Comparison of ENCODE assay signal across 8 cellular contexts in the genomic region with DNA sequence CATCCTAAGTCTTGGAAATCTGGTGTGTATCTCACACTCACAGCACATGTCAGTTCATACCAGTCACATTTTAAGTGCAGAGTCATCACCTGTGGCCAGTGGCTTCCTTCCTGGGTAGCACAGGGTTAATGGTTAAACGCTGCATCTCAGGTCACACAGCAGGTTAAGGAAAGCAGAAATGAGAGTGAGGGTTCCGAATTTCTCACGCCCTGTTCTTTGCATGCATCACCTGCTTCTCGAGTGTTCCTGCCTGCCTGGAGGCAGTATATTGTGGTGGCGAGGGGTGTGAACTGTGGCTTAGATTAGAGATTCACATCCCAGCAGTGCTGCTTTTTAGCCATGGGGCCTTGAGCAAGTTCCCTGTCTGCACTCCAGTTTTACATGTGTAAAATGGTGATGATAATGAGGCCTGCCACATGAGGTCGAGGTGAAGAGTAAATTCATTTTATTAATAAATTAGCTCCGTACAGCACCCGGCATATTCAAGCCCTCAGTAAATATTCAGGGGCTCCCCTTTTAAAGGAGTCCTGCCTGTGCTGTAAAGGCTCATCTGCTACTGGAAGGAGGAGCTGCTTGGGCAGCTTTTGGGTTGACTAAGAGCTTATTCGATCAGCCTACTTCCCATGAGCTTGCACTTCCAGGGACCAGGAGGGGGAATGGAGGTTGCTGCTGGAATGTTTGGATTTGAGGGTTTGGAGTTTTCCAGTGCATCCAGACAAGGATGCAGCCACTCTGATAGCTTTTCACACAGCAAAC.
A peak's percentile ranks its signal among the peaks of the same experiment; 100 is the strongest.
DNase-seq lines count a peak whose midpoint lies in the region; ATAC-seq and TF ChIP-seq lines count a peak whose summit lies in the region.

No MANE protein-coding gene starts in this region.

- H3K27me3 Mint-ChIP-seq in immature natural killer cell (ENCODE audit: low read depth in 3 of 3), result peaks cover 0 to 4% (median 3%) of the 10 kb centered on the region in 3 donors
- no peaks in the 10 kb centered on the region for H3K27me3 Mint-ChIP-seq in Caco-2 (ENCODE audit: insufficient read depth, unreplicated experiment)

- 71% methylated on average over 9 of the region's 9 CpGs for WGBS in smooth muscle cell (ENCODE audit: low lambda C conversion rate)

- peak overlapping the region; percentile 96 to 99 (median 96) for H3K27ac Mint-ChIP-seq in immature natural killer cell
- H3K27ac Mint-ChIP-seq in Caco-2 (ENCODE audit: unreplicated experiment), result no peak overlapping the region

- H3K4me1 ChIP-seq in smooth muscle cell (ENCODE audit: low read depth), result no peaks in the 10 kb centered on the region
- H3K4me1 ChIP-seq in Caco-2, result peaks cover 11% of the 10 kb centered on the region; the same call in 1 of the 2 replicates

- DNase-seq in immature natural killer cell (peak; percentile 57 to 69 (median 68)), dedifferentiated amniotic fluid mesenchymal stem cell (ENCODE audit: extremely low spot score) (no peak), smooth muscle cell (lab: John Stamatoyannopoulos, UW; ENCODE audit: unreplicated experiment) (no peak), GF-D8 (lab: John Stamatoyannopoulos, UW) (no peak), Caco-2 (no peak)

- H3K36me3 ChIP-seq in smooth muscle cell (ENCODE audit: low read depth), result no peaks in the 10 kb centered on the region
- no peaks in the 10 kb centered on the region; the same call in 1 of the 2 replicates for H3K36me3 ChIP-seq in Caco-2 (ENCODE audit: control insufficient read depth, insufficient read depth, low read length)

- H3K79me2 ChIP-seq in smooth muscle cell (ENCODE audit: low read depth), result no peaks in the 10 kb centered on the region

- TF ChIP-seq CTCF in smooth muscle cell (IDR thresholded peaks at IDR 0.05; ENCODE audit: borderline replicate concordance, insufficient read depth, poor library complexity, severe bottlenecking) (no peak), Caco-2 (IDR thresholded peaks at IDR 0.05; ENCODE audit: insufficient read depth in 1 of 2, low read depth in 1 of 2, low read length in 1 of 2, severe bottlenecking in 1 of 2, unreplicated experiment in 1 of 2) (no peak)

- H3K9me3 Mint-ChIP-seq in immature natural killer cell (no peaks in the 10 kb centered on the region), Caco-2 (ENCODE audit: unreplicated experiment) (no peaks in the 10 kb centered on the region)

- H3K4me3 ChIP-seq in smooth muscle cell (no peak overlapping the region), Caco-2 (ENCODE audit: low read depth, low read length) (no peak overlapping the region)

- no TSS peak for BruUV-seq in Caco-2 (replicated peaks; lab: Mats Ljungman, UMichigan)

- no peaks in the 10 kb centered on the region for H4K20me1 ChIP-seq in smooth muscle cell (ENCODE audit: low read depth)

- H3K27me3 ChIP-seq in smooth muscle cell (ENCODE audit: low read depth) (no peaks in the 10 kb centered on the region), Caco-2 (replicated peaks; ENCODE audit: control insufficient read depth, insufficient read depth, low read length) (no peaks in the 10 kb centered on the region)

- H3K4me2 ChIP-seq in smooth muscle cell, result no peak overlapping the region

- H3F3A ChIP-seq in smooth muscle cell (ENCODE audit: low read depth), result no peaks in the 10 kb centered on the region

- H3K4me3 Mint-ChIP-seq in immature natural killer cell (peak overlapping the region; percentile 62 to 79 (median 73)), Caco-2 (ENCODE audit: unreplicated experiment) (no peak overlapping the region)

- H3K9me3 ChIP-seq in smooth muscle cell (replicated peaks; ENCODE audit: low read depth), result no peaks in the 10 kb centered on the region
- no peaks in the 10 kb centered on the region for H3K9me3 ChIP-seq in Caco-2

- H3K36me3 Mint-ChIP-seq in immature natural killer cell (peaks cover 15 to 40% (median 18%) of the 10 kb centered on the region in 3 donors), Caco-2 (ENCODE audit: insufficient read depth, unreplicated experiment) (no peaks in the 10 kb centered on the region)

- POLR2A ChIA-PET in Caco-2 (lab: Charles Lee), result interaction anchor here (0.6 kb wide), 1 partner anchor 164 kb away, joined by 3 read pairs; no protein-coding TSS in a partner anchor

- H3K9ac ChIP-seq in smooth muscle cell (ENCODE audit: low read depth), result no peak overlapping the region

- ATAC-seq in GM18498 (IDR thresholded peaks at IDR 0.05; ENCODE audit: unreplicated experiment) (peak; percentile 98), GM21515 (IDR thresholded peaks at IDR 0.05; ENCODE audit: unreplicated experiment) (peak; percentile 98), HG03520 (IDR thresholded peaks at IDR 0.05; ENCODE audit: unreplicated experiment) (peak; percentile 99)

- H3K4me1 Mint-ChIP-seq in immature natural killer cell (peaks cover 35 to 40% of the 10 kb centered on the region in 2 donors), Caco-2 (ENCODE audit: low read depth, unreplicated experiment) (peaks cover 10% of the 10 kb centered on the region)

- intact Hi-C loops in Caco-2 (cut with micrococcal nuclease; ENCODE audit: unreplicated experiment), result loop anchor here (5.0 kb wide), 1 partner anchor 97 kb away; no protein-coding TSS in a partner anchor

- CTCF ChIA-PET in Caco-2 (lab: Charles Lee), result no interaction called here

- no peak overlapping the region for H2AFZ ChIP-seq in smooth muscle cell (ENCODE audit: low read depth)

- no peak overlapping the region for H3K27ac ChIP-seq in smooth muscle cell (ENCODE audit: low read depth)

Comparison
In these comparisons a context has a peak if more than half of its experiments do, and no peak if none do; other contexts are left out.
1. DNase-seq: peak in immature natural killer cell (3 of 3); none in dedifferentiated amniotic fluid mesenchymal stem cell (single experiment), smooth muscle cell (single experiment), GF-D8 (single experiment) and Caco-2 (0 of 2).
2. Peak in every context shown above with its lines, with median percentiles within 50 percentile points of each other: ATAC-seq.